In genomic region chr5:138784590-138784989, GRCh38 we compare ENCODE assay signal across 18 cellular contexts.
"Had no signal": no experiment of that assay in that cellular context is flagged by ENCODE, and none has a peak within 500 bp of the region (broad histone marks: within the 10 kb centered on the region; RNA-seq: fewer than 3 reads in every experiment).

No MANE protein-coding gene starts in this region.

- H3K27ac ChIP-seq: ascending aorta, psoas muscle, suprapubic skin, upper lobe of left lung had no signal

- ATAC-seq: esophagus mucosa; natural killer cell; psoas muscle; stimulated activated naive CD8-positive, alpha-beta T cell treated with anti-CD3 and anti-CD28 coated beads, Interleukin-15, Interleukin-2, amounts not matched to agents 100 U/mL and 50 U/mL, for 24 hours had no signal

- H3K9me3 ChIP-seq: ascending aorta, psoas muscle, sigmoid colon, suprapubic skin, upper lobe of left lung had no signal

- DNase-seq: activated CD4-positive, alpha-beta T cell treated with anti-CD3 and anti-CD28 coated beads, Interleukin-2, amount 50 U/mL, for 4 hours; activated CD8-positive, alpha-beta memory T cell treated with anti-CD3 and anti-CD28 coated beads, Interleukin-2, amount 50 U/mL, for 48 hours; activated naive CD8-positive, alpha-beta T cell treated with anti-CD3 and anti-CD28 coated beads, Interleukin-2, amount 10 ng/mL, durations not matched to agents 7 days and 5 days; dermis blood vessel endothelial cell; foreskin melanocyte; head of caudate nucleus; mammary epithelial cell; natural killer cell; psoas muscle; sigmoid colon; stimulated activated CD4-positive, alpha-beta T cell treated with anti-CD3 and anti-CD28 coated beads, Interleukin-2, amount 100 ng/mL, for 48 hours; stimulated activated CD8-positive, alpha-beta memory T cell treated with anti-CD3 and anti-CD28 coated beads, Interleukin-4, amount 100 ng/mL, for 48 hours; stimulated activated naive CD8-positive, alpha-beta T cell treated with anti-CD3 and anti-CD28 coated beads, Interleukin-15, Interleukin-2, amounts not matched to agents 100 U/mL and 50 U/mL, for 24 hours; T-helper 2 cell; upper lobe of left lung had no signal

- H3K4me3 ChIP-seq: ascending aorta, psoas muscle, sigmoid colon, suprapubic skin, upper lobe of left lung had no signal

- H3K27me3 ChIP-seq: ascending aorta, sigmoid colon, suprapubic skin, upper lobe of left lung had no signal

- H3K4me1 ChIP-seq: suprapubic skin had no signal
